ENCODE assay signal across 1 cellular context in the genomic region with DNA sequence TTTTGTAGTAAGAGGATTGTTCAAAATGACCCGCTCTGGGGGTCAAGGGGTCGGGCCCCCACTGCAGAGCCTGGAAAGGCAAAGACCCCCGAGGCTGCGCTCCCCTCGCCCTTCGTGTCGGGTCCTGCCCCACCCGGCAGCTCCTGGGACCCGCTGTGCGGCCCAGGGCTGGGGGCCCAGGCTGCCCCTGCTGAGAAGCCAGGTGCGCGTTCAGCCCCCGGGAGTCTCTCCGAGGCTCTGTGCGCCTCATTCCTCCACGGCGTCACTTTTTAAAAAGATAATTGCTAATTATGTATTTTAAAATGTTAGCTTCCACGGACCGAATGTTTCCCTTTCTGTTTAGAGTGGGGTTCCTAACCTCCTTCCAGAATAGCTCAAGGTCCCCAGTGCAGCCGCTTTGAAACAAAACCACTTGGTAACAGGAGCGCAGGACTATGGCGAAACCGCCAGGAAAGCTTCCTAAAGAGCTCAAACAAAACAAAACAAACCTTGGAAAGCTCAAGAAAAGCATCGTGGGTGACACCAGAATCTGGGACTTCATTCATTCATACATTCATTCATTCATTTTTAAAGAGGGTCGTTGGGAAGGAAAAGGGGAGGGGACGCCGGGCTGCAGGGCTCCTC.
TF ChIP-seq lines count a peak whose summit lies in the region.

No MANE protein-coding gene starts in this region.

TF ChIP-seq in K562, 482 proteins besides CTCF, POLR2A, EP300 and RAD21 (continued from another document):
- TF ChIP-seq, protein P1, sequence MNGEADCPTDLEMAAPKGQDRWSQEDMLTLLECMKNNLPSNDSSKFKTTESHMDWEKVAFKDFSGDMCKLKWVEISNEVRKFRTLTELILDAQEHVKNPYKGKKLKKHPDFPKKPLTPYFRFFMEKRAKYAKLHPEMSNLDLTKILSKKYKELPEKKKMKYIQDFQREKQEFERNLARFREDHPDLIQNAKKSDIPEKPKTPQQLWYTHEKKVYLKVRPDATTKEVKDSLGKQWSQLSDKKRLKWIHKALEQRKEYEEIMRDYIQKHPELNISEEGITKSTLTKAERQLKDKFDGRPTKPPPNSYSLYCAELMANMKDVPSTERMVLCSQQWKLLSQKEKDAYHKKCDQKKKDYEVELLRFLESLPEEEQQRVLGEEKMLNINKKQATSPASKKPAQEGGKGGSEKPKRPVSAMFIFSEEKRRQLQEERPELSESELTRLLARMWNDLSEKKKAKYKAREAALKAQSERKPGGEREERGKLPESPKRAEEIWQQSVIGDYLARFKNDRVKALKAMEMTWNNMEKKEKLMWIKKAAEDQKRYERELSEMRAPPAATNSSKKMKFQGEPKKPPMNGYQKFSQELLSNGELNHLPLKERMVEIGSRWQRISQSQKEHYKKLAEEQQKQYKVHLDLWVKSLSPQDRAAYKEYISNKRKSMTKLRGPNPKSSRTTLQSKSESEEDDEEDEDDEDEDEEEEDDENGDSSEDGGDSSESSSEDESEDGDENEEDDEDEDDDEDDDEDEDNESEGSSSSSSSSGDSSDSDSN (IDR thresholded peaks at IDR 0.05; ENCODE audit: borderline replicate concordance in 1 of 2, low read depth in 2 of 2, low read length in 2 of 2), result 0 out of 4 replicates have a peak, but pooled peaks of 1 of the 2 experiments have one; percentile 50
- 0 out of 2 replicates have a peak, but pooled peaks have one; percentile 11 for TF ChIP-seq ZNF644 (tag; IDR thresholded peaks at IDR 0.05; ENCODE audit: low read depth)
- 0 out of 2 replicates have a peak, but pooled peaks have one; percentile 20 for TF ChIP-seq GABPB1 (CRISPR knock-in tag; IDR thresholded peaks at IDR 0.05)
- TF ChIP-seq HDAC6 (IDR thresholded peaks at IDR 0.05; ENCODE audit: low read depth, low read length), result peak; percentile 64; the same call in 1 of the 2 replicates
- peak; percentile 44; the same call in 1 of the 2 replicates for TF ChIP-seq SNIP1 (IDR thresholded peaks at IDR 0.05; ENCODE audit: low read depth)
- TF ChIP-seq, protein P2, sequence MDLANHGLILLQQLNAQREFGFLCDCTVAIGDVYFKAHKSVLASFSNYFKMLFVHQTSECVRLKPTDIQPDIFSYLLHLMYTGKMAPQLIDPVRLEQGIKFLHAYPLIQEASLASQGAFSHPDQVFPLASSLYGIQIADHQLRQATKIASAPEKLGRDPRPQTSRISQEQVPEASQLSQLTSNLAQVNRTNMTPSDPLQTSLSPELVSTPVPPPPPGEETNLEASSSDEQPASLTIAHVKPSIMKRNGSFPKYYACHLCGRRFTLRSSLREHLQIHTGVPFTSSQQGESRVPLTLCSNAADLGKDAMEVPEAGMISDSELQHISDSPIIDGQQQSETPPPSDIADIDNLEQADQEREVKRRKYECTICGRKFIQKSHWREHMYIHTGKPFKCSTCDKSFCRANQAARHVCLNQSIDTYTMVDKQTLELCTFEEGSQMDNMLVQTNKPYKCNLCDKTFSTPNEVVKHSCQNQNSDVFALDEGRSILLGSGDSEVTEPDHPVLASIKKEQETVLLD (IDR thresholded peaks at IDR 0.05), result peak; percentile 22; the same call in 1 of the 2 replicates
- TF ChIP-seq CEBPG (CRISPR knock-in tag; IDR thresholded peaks at IDR 0.05), result no peak
- TF ChIP-seq CEBPG (tag; conservative IDR thresholded peaks at IDR 0.05 in 1 of 2, IDR thresholded peaks at IDR 0.05 in 1 of 2), result 0 out of 4 replicates have a peak, but pooled peaks of 1 of the 2 experiments have one; percentile 16
- no peak for TF ChIP-seq SIRT6 (IDR thresholded peaks at IDR 0.05; ENCODE audit: low read depth, low read length)
